Comparison of ENCODE assay signal across 22 cellular contexts in genomic region chr11:134383576-134384221, GRCh38. TPM values are rescaled to one million over a fixed set of nuclear protein-coding genes. Genes with fewer than 3 reads are reported as not detected.
DNase-seq lines count a peak whose midpoint lies in the region; ATAC-seq and TF ChIP-seq lines count a peak whose summit lies in the region.
"Had no signal": no experiment of that assay in that cellular context is flagged by ENCODE, and none has a peak within 500 bp of the region (broad histone marks: within the 10 kb centered on the region; RNA-seq: fewer than 3 reads in every experiment).

No MANE protein-coding gene starts in this region.

- ATAC-seq in Right ventricle myocardium inferior (no peak), heart right ventricle (no peak)
- ATAC-seq in stimulated activated naive CD8-positive, alpha-beta T cell treated with anti-CD3 and anti-CD28 coated beads, Interleukin-15, amount 100 ng/mL, for 72 hours, result peak; percentile 18
- ATAC-seq in stimulated activated naive CD8-positive, alpha-beta T cell treated with anti-CD3 and anti-CD28 coated beads, Interleukin-15, Interleukin-2, amounts not matched to agents 100 U/mL and 50 U/mL, for 24 hours, result no peak
- ATAC-seq in stimulated activated memory B cell treated with anti-CD40 and anti-IgM and Interleukin-4, amounts not matched to agents 10 μg/mL and 1 μg/mL and 100 μg/mL, for 72 hours, result peak; percentile 10
- ATAC-seq: A549, HCT116 had no signal

- H3K27ac Mint-ChIP-seq in stimulated activated naive CD8-positive, alpha-beta T cell treated with anti-CD3 and anti-CD28 coated beads, Interleukin-15, amount 100 ng/mL, for 72 hours, result no peak overlapping the region
- H3K27ac Mint-ChIP-seq in stimulated activated memory B cell treated with anti-CD40 and anti-IgM and Interleukin-4, amounts not matched to agents 10 μg/mL and 1 μg/mL and 100 μg/mL, for 72 hours, result no peak overlapping the region
- H3K27ac Mint-ChIP-seq: CD14-positive monocyte; CD4-positive, alpha-beta memory T cell; HFFc6; IgD-negative memory B cell had no signal

- DNase-seq in Right ventricle myocardium inferior (ENCODE audit: missing footprints) (peak; percentile 61), heart right ventricle (no peak), NCI-H1417 treated with DMSO at 0.1 percent for 48 hours (lab: John Stamatoyannopoulos, UW) (no peak), GM13977 (ENCODE audit: low spot score) (no peak)
- no peak for DNase-seq in stimulated activated naive CD8-positive, alpha-beta T cell treated with anti-CD3 and anti-CD28 coated beads, Interleukin-15, amount 100 ng/mL, for 72 hours
- no peak for DNase-seq in stimulated activated naive CD8-positive, alpha-beta T cell treated with anti-CD3 and anti-CD28 coated beads, Interleukin-15, Interleukin-2, amounts not matched to agents 100 U/mL and 50 U/mL, for 24 hours
- DNase-seq: AML-193; CD4-positive, alpha-beta memory T cell; DMS153; DMS79; GDM1; GOT3; H7; HFFc6 had no signal

- H3K36me3 Mint-ChIP-seq in stimulated activated memory B cell treated with anti-CD40 and anti-IgM and Interleukin-4, amounts not matched to agents 10 μg/mL and 1 μg/mL and 100 μg/mL, for 72 hours, result no peaks in the 10 kb centered on the region
- H3K36me3 Mint-ChIP-seq: CD14-positive monocyte; CD4-positive, alpha-beta memory T cell had no signal

- no peak overlapping the region for H3K4me3 Mint-ChIP-seq in stimulated activated naive CD8-positive, alpha-beta T cell treated with anti-CD3 and anti-CD28 coated beads, Interleukin-15, amount 100 ng/mL, for 72 hours
- no peak overlapping the region for H3K4me3 Mint-ChIP-seq in stimulated activated memory B cell treated with anti-CD40 and anti-IgM and Interleukin-4, amounts not matched to agents 10 μg/mL and 1 μg/mL and 100 μg/mL, for 72 hours
- H3K4me3 Mint-ChIP-seq: CD14-positive monocyte; CD4-positive, alpha-beta memory T cell; HFFc6; IgD-negative memory B cell had no signal

- H3K27me3 Mint-ChIP-seq in stimulated activated naive CD8-positive, alpha-beta T cell treated with anti-CD3 and anti-CD28 coated beads, Interleukin-15, amount 100 ng/mL, for 72 hours, result peaks cover 35% of the 10 kb centered on the region
- peaks cover 27% of the 10 kb centered on the region for H3K27me3 Mint-ChIP-seq in stimulated activated memory B cell treated with anti-CD40 and anti-IgM and Interleukin-4, amounts not matched to agents 10 μg/mL and 1 μg/mL and 100 μg/mL, for 72 hours

- WGBS in heart right ventricle, 2 donors, result 83 to 94% methylated on average over 78 of the region's 78 CpGs

- H3K4me3 ChIP-seq in heart right ventricle, result no peak overlapping the region
- H3K4me3 ChIP-seq: A549 had no signal

- no peaks in the 10 kb centered on the region for H3K36me3 ChIP-seq in heart right ventricle

- H3K4me1 ChIP-seq in heart right ventricle, result no peaks in the 10 kb centered on the region
- H3K4me1 ChIP-seq: A549 had no signal

- TF ChIP-seq CTCF in heart right ventricle (IDR thresholded peaks at IDR 0.05), result no peak
- no peak for TF ChIP-seq CTCF in GM13977 (IDR thresholded peaks at IDR 0.05; ENCODE audit: extremely low read depth, insufficient read depth, missing control alignments)

- H3K27ac ChIP-seq in heart right ventricle, result no peak overlapping the region
- H3K27ac ChIP-seq: 22Rv1, A549, HL-60 had no signal

- in situ Hi-C loops in GM13977 (cut with MboI; ENCODE audit: low pct_unique_long_range_greater_than_20kb, low sequenced_read_pairs, unreplicated experiment), result no loop called here

- no peaks in the 10 kb centered on the region for H3K9me3 Mint-ChIP-seq in stimulated activated naive CD8-positive, alpha-beta T cell treated with anti-CD3 and anti-CD28 coated beads, Interleukin-15, amount 100 ng/mL, for 72 hours
- H3K9me3 Mint-ChIP-seq in stimulated activated memory B cell treated with anti-CD40 and anti-IgM and Interleukin-4, amounts not matched to agents 10 μg/mL and 1 μg/mL and 100 μg/mL, for 72 hours, result no peaks in the 10 kb centered on the region
- H3K9me3 Mint-ChIP-seq: CD14-positive monocyte; CD4-positive, alpha-beta memory T cell; IgD-negative memory B cell had no signal

- H3K9me3 ChIP-seq in heart right ventricle, result no peaks in the 10 kb centered on the region
- H3K9me3 ChIP-seq: A549 had no signal

- intact Hi-C loops in Right ventricle myocardium inferior (cut with DNase I) (no loop called here), heart right ventricle (cut with DNase I) (no loop called here)

- peaks cover 0 to 49% (median 29%) of the 10 kb centered on the region in 7 donors for H3K27me3 ChIP-seq in heart right ventricle

- peaks cover 24% of the 10 kb centered on the region for H3K4me1 Mint-ChIP-seq in stimulated activated naive CD8-positive, alpha-beta T cell treated with anti-CD3 and anti-CD28 coated beads, Interleukin-15, amount 100 ng/mL, for 72 hours
- no peaks in the 10 kb centered on the region for H3K4me1 Mint-ChIP-seq in stimulated activated memory B cell treated with anti-CD40 and anti-IgM and Interleukin-4, amounts not matched to agents 10 μg/mL and 1 μg/mL and 100 μg/mL, for 72 hours

RNA-seq across cellular contexts. Expression of gene B3GAT1, which starts 28.3 kb away (rescaled TPM):
- 0.16 TPM for total RNA-seq in Right ventricle myocardium inferior
- total RNA-seq in heart right ventricle, result under 1 TPM in 4 of 10 donors, not detected in 6; 0.05 to 0.60 (median 0.18) TPM
- polyA plus RNA-seq in heart right ventricle, result under 1 TPM; 0.04 to 0.07 TPM
- total RNA-seq: HFFc6 had no signal
- polyA plus RNA-seq: A549; BJ; CD14-positive monocyte; CD4-positive, alpha-beta memory T cell; IgD-negative memory B cell had no signal

RNA-seq across cellular contexts. Expression of gene GLB1L2, which starts 51.9 kb away (rescaled TPM):
- total RNA-seq in Right ventricle myocardium inferior (0.32 TPM), heart right ventricle (under 1 TPM; 0.11 to 0.72 (median 0.31) TPM)
- polyA plus RNA-seq in heart right ventricle, result under 1 TPM; 0.22 to 0.29 TPM
- total RNA-seq: HFFc6 had no signal
- polyA plus RNA-seq: CD14-positive monocyte had no signal

Comparison
In these comparisons a context has a peak if more than half of its experiments do, and no peak if none do; other contexts are left out.
1. ATAC-seq: peak in stimulated activated naive CD8-positive, alpha-beta T cell treated with anti-CD3 and anti-CD28 coated beads, Interleukin-15, amount 100 ng/mL, for 72 hours (single experiment) and stimulated activated memory B cell treated with anti-CD40 and anti-IgM and Interleukin-4, amounts not matched to agents 10 μg/mL and 1 μg/mL and 100 μg/mL, for 72 hours (single experiment); none in Right ventricle myocardium inferior (single experiment), heart right ventricle (0 of 8) and stimulated activated naive CD8-positive, alpha-beta T cell treated with anti-CD3 and anti-CD28 coated beads, Interleukin-15, Interleukin-2, amounts not matched to agents 100 U/mL and 50 U/mL, for 24 hours (single experiment).